In the genomic region with DNA sequence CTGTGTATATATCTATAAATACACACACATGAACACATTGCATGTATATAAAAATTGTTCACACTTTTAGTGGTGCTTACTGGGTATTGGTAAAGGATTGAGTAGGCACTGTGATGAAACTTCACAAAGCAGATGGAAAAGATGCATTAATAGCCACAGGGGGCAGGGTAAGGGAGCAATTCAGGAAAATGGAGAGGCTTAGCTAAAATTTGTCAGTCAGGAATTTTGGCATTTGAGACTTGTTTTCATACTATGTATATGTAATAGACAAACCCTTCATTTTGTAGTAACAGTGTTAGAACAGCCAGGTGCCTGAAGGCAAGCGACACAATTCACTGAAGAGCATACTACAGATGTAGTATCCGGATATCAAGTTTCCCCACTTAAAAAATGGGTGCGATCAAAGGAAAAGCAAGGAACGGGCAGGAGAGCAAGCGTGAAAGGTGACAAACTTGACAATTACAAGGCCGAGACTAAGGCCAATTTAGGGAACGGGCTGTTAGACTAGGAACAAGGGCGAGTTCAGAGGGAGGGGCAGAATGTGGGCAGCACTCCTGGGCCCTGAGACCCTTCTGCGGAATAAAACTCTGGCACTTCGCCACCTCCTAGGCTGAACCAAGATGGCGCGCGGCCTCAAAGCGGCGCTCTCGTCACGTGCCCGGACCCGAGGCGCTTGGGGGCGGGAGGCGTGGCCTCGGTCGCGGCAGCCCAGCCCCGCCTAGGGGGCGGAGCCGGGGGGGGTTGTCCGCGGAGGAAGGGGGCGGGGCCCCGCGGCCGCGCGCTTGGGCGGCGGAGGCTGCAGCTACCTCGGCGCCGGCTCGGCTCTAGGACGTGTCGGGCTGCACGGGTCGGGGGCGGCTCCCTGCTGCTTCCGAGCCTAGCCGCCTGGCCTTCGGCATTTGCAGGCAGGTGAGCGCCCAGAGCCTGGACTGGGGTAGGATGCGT, we compare ENCODE assay signal across 8 cellular contexts. TPM values are rescaled to one million over a fixed set of nuclear protein-coding genes. Genes with fewer than 3 reads are reported as not detected.
DNase-seq lines count a peak whose midpoint lies in the region; ATAC-seq, FAIRE-seq and TF ChIP-seq lines count a peak whose summit lies in the region.

PPFIA4 (plus strand) TSS at position 771 of the 945 bp plus-strand sequence. CDS start 12,518 bp downstream, outside the sequence.

- no peaks in the 10 kb centered on the region for H3K27me3 Mint-ChIP-seq in central memory CD8-positive, alpha-beta T cell

- H3K27ac Mint-ChIP-seq in central memory CD8-positive, alpha-beta T cell (ENCODE audit: low read depth), result peak within 1 kb of the TSS; percentile 77

- intact Hi-C loops in kidney (cut with DNase I), result no loop called here

- ATAC-seq in GM18861 (IDR thresholded peaks at IDR 0.05; ENCODE audit: unreplicated experiment) (peak; percentile 54), HG03135 (IDR thresholded peaks at IDR 0.05; ENCODE audit: unreplicated experiment) (peak; percentile 75)
- peak; percentile 91 for ATAC-seq in central memory CD8-positive, alpha-beta T cell (replicated peaks; ENCODE audit: extremely low read depth, poor library complexity, severe bottlenecking)

- peak within 1 kb of the TSS; percentile 70 to 71 for H3K4me3 ChIP-seq in kidney (ENCODE audit: low read length in 2 of 2)

- H3K4me1 ChIP-seq in kidney (ENCODE audit: control insufficient read depth in 1 of 2, insufficient read depth in 1 of 2, low read depth in 1 of 2, low read length in 2 of 2), result peaks cover 0 to 8% of the 10 kb centered on the region in 2 donors

- peaks cover 31% of the 10 kb centered on the region for H3K36me3 Mint-ChIP-seq in central memory CD8-positive, alpha-beta T cell (ENCODE audit: insufficient read depth)

- no peak for TF ChIP-seq CTCF in kidney (IDR thresholded peaks at IDR 0.05; ENCODE audit: borderline replicate concordance, extremely low read depth, insufficient read depth)

- peaks cover 7% of the 10 kb centered on the region for H3K9me3 Mint-ChIP-seq in central memory CD8-positive, alpha-beta T cell

- H3K27ac ChIP-seq in kidney (ENCODE audit: low read depth in 2 of 2, low read length in 2 of 2), result no peak within 1 kb of the TSS

- peak within 1 kb of the TSS; percentile 60 for H3K4me3 Mint-ChIP-seq in central memory CD8-positive, alpha-beta T cell

- peaks cover 13 to 21% of the 10 kb centered on the region in 2 donors for H3K36me3 ChIP-seq in kidney (ENCODE audit: control insufficient read depth in 1 of 2, insufficient read depth in 2 of 2, low read length in 2 of 2)

- DNase-seq in NCI-H2227 (lab: John Stamatoyannopoulos, UW; ENCODE audit: unreplicated experiment) (peak; percentile 97), kidney (peak; percentile 94)
- peak; percentile 90 for DNase-seq in activated CD4-positive, CD25-positive, alpha-beta regulatory T cell treated with anti-CD3 and anti-CD28 coated beads, Interleukin-2, amount 50 U/mL, for 72 hours
- peak; percentile 78 to 81 for DNase-seq in central memory CD8-positive, alpha-beta T cell (ENCODE audit: low spot score in 2 of 2)
- peak; percentile 83 for DNase-seq in stimulated activated CD4-positive, alpha-beta T cell treated with anti-CD3 and anti-CD28 coated beads, Interleukin-12 subunit alpha, Interleukin-12 subunit beta, amount 100 ng/mL, for 4 hours
- no peak for DNase-seq in NK-92 treated with Interleukin-12 subunit alpha and Interleukin-12 subunit beta, amount 100 ng/mL, for 24 hours (lab: John Stamatoyannopoulos, UW)

- H3K4me1 Mint-ChIP-seq in central memory CD8-positive, alpha-beta T cell, result peaks cover 10% of the 10 kb centered on the region

- no peak for FAIRE-seq in kidney (lab: Jason Lieb, UNC)

- H3K9ac ChIP-seq in kidney (ENCODE audit: low read length in 2 of 2), result peak within 1 kb of the TSS in 1 of 2 donors; percentile 80

- H3K9me3 ChIP-seq in kidney (ENCODE audit: control insufficient read depth in 1 of 2, low read length in 2 of 2), result no peaks in the 10 kb centered on the region

RNA-seq across cellular contexts. Expression of gene PPFIA4, which starts in this region (rescaled TPM):
- 1.7 TPM for total RNA-seq in kidney
- 5.2 TPM for polyA plus RNA-seq in kidney (ENCODE audit: insufficient read depth, low read depth, low replicate concordance)
